ENCODE assay signal across 10 cellular contexts in the genomic region with DNA sequence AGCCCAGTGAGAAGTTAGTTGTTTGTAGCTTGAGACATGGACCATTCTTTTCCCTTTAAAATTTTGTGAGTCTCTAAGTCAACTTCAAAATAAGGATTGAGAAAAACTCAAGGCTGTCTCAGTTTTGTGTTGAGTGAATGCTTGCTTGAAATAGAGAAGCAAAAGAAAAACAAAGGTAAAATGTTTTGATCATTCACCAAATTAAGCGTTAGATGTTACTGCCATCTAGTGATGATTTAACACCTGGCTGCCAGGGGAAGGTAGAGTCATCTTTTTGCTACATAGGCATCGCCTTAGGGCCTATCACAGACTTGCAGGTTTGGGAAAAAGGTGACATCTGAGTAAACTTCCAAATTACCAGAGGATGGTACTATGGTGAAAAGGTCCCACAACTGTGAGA.
A peak's percentile ranks its signal among the peaks of the same experiment; 100 is the strongest.
DNase-seq lines count a peak whose midpoint lies in the region; ATAC-seq and TF ChIP-seq lines count a peak whose summit lies in the region.
"Had no signal": no experiment of that assay in that cellular context is flagged by ENCODE, and none has a peak within 500 bp of the region (broad histone marks: within the 10 kb centered on the region; RNA-seq: fewer than 3 reads in every experiment).

No MANE protein-coding gene starts in this region.

- H3K9me3 Mint-ChIP-seq in WTC11 (peaks cover 8% of the 10 kb centered on the region; the same call in 1 of the 2 replicates), nephron (no peaks in the 10 kb centered on the region)

- peaks cover 12% of the 10 kb centered on the region for H3K4me1 Mint-ChIP-seq in WTC11
- H3K4me1 Mint-ChIP-seq in nephron, result peaks cover 4% of the 10 kb centered on the region

- H3K36me3 Mint-ChIP-seq in WTC11, result no peaks in the 10 kb centered on the region
- H3K36me3 Mint-ChIP-seq in nephron (ENCODE audit: low read depth), result no peaks in the 10 kb centered on the region

- TF ChIP-seq CTCF in WTC11 (IDR thresholded peaks at IDR 0.05) (no peak), nephron (IDR thresholded peaks at IDR 0.05; ENCODE audit: unreplicated experiment in 3 of 3) (peak; percentile 21 to 30 (median 21))

- H3K27ac Mint-ChIP-seq in WTC11 (no peak overlapping the region), nephron (no peak overlapping the region)

- H3K27me3 Mint-ChIP-seq in WTC11 (ENCODE audit: low read depth) (no peaks in the 10 kb centered on the region), nephron (ENCODE audit: low read depth) (peaks cover 9% of the 10 kb centered on the region)

- H3K4me3 Mint-ChIP-seq in WTC11, result no peak overlapping the region
- H3K4me3 Mint-ChIP-seq in nephron, result no peak overlapping the region

- peak; percentile 69 for ATAC-seq in WTC11
- no peak for ATAC-seq in GM21360 (IDR thresholded peaks at IDR 0.05; ENCODE audit: unreplicated experiment)
- ATAC-seq: right cardiac atrium had no signal

- DNase-seq in NCI-H1417 (lab: John Stamatoyannopoulos, UW), result peak in 2 of 3 experiments; percentile 4 to 10
- no peak for DNase-seq in NCI-H1417 treated with DMSO at 0.1 percent for 48 hours (lab: John Stamatoyannopoulos, UW)
- peak; percentile 27 for DNase-seq in LHCN-M2 (ENCODE audit: low read depth)
- DNase-seq in WTC11 (ENCODE audit: low spot score), result no peak
- DNase-seq in NOMO-1 treated with dmso at 0.1 percent for 144 hours (lab: John Stamatoyannopoulos, UW; ENCODE audit: unreplicated experiment), result no peak
- DNase-seq in glomerular visceral epithelial cell (ENCODE audit: extremely low spot score), result no peak
- DNase-seq: HCEC 1CT, right cardiac atrium had no signal

- POLR2A ChIA-PET in WTC11 (lab: Charles Lee), result no interaction called here

- CTCF ChIA-PET in WTC11 (lab: Charles Lee), result interaction anchor here (1.0 to 1.8 kb wide), 2 partner anchors 184 to 298 kb away, joined by 3 to 11 read pairs; no protein-coding TSS in a partner anchor

TF ChIP-seq in WTC11, 78 proteins besides CTCF, POLR2A, EP300 and RAD21 (continues in another document):
- TF ChIP-seq, protein P1, sequence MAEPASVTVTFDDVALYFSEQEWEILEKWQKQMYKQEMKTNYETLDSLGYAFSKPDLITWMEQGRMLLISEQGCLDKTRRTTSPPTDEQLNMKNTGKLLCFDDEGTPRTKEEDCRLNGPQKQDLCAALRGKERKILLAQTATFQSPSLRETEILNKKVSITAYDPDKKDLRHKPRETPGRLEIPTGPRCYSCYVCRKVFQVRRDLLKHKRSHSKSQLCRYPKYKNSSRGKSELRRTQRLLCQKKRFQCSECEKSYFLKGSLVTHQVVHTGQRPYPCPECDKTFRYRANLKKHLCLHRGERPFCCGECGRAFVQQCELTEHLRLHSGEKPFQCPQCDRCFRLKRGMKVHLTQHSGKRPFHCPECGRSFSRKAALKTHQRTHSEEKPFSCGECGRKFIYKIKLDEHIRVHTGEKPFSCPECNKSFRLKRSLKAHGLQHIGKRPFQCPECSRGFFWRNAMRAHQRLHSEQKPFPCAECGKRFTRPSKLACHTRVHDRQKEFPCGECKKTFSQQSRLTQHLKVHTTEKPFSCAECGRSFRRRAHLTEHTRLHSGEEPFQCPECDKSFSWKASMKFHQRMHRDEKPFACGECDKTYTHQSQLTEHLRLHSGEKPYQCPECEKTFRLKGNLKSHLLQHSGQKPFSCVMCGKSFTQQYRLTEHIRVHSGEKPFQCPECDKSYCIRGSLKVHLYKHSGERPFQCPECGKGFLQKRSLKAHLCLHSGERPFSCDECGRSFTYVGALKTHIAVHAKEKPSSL (CRISPR knock-in tag; conservative IDR thresholded peaks at IDR 0.05), result no peak
- TF ChIP-seq HMGA2 (CRISPR knock-in tag; IDR thresholded peaks at IDR 0.05), result no peak
- TF ChIP-seq ATF1 (CRISPR knock-in tag; IDR thresholded peaks at IDR 0.05), result no peak
- TF ChIP-seq NR1H2 (CRISPR knock-in tag; IDR thresholded peaks at IDR 0.05), result no peak
- TF ChIP-seq, protein P2, sequence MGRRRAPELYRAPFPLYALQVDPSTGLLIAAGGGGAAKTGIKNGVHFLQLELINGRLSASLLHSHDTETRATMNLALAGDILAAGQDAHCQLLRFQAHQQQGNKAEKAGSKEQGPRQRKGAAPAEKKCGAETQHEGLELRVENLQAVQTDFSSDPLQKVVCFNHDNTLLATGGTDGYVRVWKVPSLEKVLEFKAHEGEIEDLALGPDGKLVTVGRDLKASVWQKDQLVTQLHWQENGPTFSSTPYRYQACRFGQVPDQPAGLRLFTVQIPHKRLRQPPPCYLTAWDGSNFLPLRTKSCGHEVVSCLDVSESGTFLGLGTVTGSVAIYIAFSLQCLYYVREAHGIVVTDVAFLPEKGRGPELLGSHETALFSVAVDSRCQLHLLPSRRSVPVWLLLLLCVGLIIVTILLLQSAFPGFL (CRISPR knock-in tag; IDR thresholded peaks at IDR 0.05; ENCODE audit: borderline replicate concordance), result no peak
- TF ChIP-seq, protein P3, sequence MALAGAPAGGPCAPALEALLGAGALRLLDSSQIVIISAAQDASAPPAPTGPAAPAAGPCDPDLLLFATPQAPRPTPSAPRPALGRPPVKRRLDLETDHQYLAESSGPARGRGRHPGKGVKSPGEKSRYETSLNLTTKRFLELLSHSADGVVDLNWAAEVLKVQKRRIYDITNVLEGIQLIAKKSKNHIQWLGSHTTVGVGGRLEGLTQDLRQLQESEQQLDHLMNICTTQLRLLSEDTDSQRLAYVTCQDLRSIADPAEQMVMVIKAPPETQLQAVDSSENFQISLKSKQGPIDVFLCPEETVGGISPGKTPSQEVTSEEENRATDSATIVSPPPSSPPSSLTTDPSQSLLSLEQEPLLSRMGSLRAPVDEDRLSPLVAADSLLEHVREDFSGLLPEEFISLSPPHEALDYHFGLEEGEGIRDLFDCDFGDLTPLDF (CRISPR knock-in tag; IDR thresholded peaks at IDR 0.05), result no peak
- TF ChIP-seq CREB1 (CRISPR knock-in tag; IDR thresholded peaks at IDR 0.05), result no peak
- TF ChIP-seq, protein P4, sequence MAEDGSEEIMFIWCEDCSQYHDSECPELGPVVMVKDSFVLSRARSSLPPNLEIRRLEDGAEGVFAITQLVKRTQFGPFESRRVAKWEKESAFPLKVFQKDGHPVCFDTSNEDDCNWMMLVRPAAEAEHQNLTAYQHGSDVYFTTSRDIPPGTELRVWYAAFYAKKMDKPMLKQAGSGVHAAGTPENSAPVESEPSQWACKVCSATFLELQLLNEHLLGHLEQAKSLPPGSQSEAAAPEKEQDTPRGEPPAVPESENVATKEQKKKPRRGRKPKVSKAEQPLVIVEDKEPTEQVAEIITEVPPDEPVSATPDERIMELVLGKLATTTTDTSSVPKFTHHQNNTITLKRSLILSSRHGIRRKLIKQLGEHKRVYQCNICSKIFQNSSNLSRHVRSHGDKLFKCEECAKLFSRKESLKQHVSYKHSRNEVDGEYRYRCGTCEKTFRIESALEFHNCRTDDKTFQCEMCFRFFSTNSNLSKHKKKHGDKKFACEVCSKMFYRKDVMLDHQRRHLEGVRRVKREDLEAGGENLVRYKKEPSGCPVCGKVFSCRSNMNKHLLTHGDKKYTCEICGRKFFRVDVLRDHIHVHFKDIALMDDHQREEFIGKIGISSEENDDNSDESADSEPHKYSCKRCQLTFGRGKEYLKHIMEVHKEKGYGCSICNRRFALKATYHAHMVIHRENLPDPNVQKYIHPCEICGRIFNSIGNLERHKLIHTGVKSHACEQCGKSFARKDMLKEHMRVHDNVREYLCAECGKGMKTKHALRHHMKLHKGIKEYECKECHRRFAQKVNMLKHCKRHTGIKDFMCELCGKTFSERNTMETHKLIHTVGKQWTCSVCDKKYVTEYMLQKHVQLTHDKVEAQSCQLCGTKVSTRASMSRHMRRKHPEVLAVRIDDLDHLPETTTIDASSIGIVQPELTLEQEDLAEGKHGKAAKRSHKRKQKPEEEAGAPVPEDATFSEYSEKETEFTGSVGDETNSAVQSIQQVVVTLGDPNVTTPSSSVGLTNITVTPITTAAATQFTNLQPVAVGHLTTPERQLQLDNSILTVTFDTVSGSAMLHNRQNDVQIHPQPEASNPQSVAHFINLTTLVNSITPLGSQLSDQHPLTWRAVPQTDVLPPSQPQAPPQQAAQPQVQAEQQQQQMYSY (CRISPR knock-in tag; IDR thresholded peaks at IDR 0.05), result no peak
- TF ChIP-seq NFATC4 (CRISPR knock-in tag; IDR thresholded peaks at IDR 0.05), result no peak
- TF ChIP-seq GABPB1 (CRISPR knock-in tag; IDR thresholded peaks at IDR 0.05), result no peak
- no peak for TF ChIP-seq NR3C1 (CRISPR knock-in tag; conservative IDR thresholded peaks at IDR 0.05; ENCODE audit: low read depth)
- TF ChIP-seq JUN (CRISPR knock-in tag; IDR thresholded peaks at IDR 0.05), result no peak
- TF ChIP-seq NR2C2 (CRISPR knock-in tag; IDR thresholded peaks at IDR 0.05), result no peak
- TF ChIP-seq, protein P5, sequence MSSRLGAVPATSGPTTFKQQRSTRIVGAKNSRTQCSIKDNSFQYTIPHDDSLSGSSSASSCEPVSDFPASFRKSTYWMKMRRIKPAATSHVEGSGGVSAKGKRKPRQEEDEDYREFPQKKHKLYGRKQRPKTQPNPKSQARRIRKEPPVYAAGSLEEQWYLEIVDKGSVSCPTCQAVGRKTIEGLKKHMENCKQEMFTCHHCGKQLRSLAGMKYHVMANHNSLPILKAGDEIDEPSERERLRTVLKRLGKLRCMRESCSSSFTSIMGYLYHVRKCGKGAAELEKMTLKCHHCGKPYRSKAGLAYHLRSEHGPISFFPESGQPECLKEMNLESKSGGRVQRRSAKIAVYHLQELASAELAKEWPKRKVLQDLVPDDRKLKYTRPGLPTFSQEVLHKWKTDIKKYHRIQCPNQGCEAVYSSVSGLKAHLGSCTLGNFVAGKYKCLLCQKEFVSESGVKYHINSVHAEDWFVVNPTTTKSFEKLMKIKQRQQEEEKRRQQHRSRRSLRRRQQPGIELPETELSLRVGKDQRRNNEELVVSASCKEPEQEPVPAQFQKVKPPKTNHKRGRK (CRISPR knock-in tag; IDR thresholded peaks at IDR 0.05; ENCODE audit: borderline replicate concordance), result no peak
- no peak for TF ChIP-seq NFE2L1 (CRISPR knock-in tag; IDR thresholded peaks at IDR 0.05)
- TF ChIP-seq, protein P6, sequence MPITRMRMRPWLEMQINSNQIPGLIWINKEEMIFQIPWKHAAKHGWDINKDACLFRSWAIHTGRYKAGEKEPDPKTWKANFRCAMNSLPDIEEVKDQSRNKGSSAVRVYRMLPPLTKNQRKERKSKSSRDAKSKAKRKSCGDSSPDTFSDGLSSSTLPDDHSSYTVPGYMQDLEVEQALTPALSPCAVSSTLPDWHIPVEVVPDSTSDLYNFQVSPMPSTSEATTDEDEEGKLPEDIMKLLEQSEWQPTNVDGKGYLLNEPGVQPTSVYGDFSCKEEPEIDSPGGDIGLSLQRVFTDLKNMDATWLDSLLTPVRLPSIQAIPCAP (CRISPR knock-in tag; IDR thresholded peaks at IDR 0.05), result no peak

Comparison
In these comparisons a context has a peak if more than half of its experiments do, and no peak if none do; other contexts are left out.
1. DNase-seq: peak in NCI-H1417 (2 of 3) and LHCN-M2 (single experiment); none in NCI-H1417 treated with DMSO at 0.1 percent for 48 hours (single experiment), WTC11 (single experiment), NOMO-1 treated with dmso at 0.1 percent for 144 hours (single experiment) and glomerular visceral epithelial cell (single experiment).